In genomic region chr5:56012281-56012963, GRCh38 we compare ENCODE assay signal across 9 cellular contexts. TPM values are rescaled to one million over a fixed set of nuclear protein-coding genes. Genes with fewer than 3 reads are reported as not detected.
DNase-seq lines count a peak whose midpoint lies in the region; ATAC-seq and TF ChIP-seq lines count a peak whose summit lies in the region.
"Had no signal": no experiment of that assay in that cellular context is flagged by ENCODE, and none has a peak within 500 bp of the region (broad histone marks: within the 10 kb centered on the region; RNA-seq: fewer than 3 reads in every experiment).

No MANE protein-coding gene starts in this region.

- no peaks in the 10 kb centered on the region for H3K27me3 ChIP-seq in SK-N-SH (ENCODE audit: insufficient read depth)
- no peaks in the 10 kb centered on the region for H3K27me3 ChIP-seq in colonic mucosa
- no peaks in the 10 kb centered on the region for H3K27me3 ChIP-seq in H9 (ENCODE audit: insufficient read depth, low read length)

- H3K4me3 ChIP-seq in SK-N-SH (ENCODE audit: low read depth in 2 of 2, low read length in 1 of 2) (peak overlapping the region in 1 of 2 experiments; percentile 36; a peak in 1 of 4 replicates), colonic mucosa (no peak overlapping the region)

- H4K91ac ChIP-seq in H9 (ENCODE audit: insufficient read length, low read depth, low read length) = no peak overlapping the region

- H3K56ac ChIP-seq in H9 (ENCODE audit: insufficient read length, low read depth, low read length) = no peak overlapping the region

- H2AFZ ChIP-seq in SK-N-SH (ENCODE audit: low read depth) = no peak overlapping the region
- no peak overlapping the region for H2AFZ ChIP-seq in H9 (ENCODE audit: low read length)

- H3K9ac ChIP-seq in SK-N-SH (peak overlapping the region; percentile 46; the same call in 1 of the 2 replicates), colonic mucosa (ENCODE audit: low read depth in 2 of 2, low read length in 2 of 2) (no peak overlapping the region), H9 (ENCODE audit: extremely low read depth, insufficient read length, low read length) (no peak overlapping the region)

- H2BK15ac ChIP-seq in H9 (ENCODE audit: low read depth, low read length) = no peak overlapping the region

- peaks cover 17% of the 10 kb centered on the region for H3F3A ChIP-seq in SK-N-SH (replicated peaks; ENCODE audit: insufficient read depth)

- no peak overlapping the region for H3K4ac ChIP-seq in H9 (ENCODE audit: low read depth, low read length)

- POLR2A ChIA-PET in SK-N-SH (lab: Yijun Ruan, JAX) = no interaction called here

- H3K4me2 ChIP-seq in SK-N-SH = peak overlapping the region; percentile 65
- H3K4me2 ChIP-seq in H9 (ENCODE audit: insufficient read depth, insufficient read length, low read length) = no peak overlapping the region

- H3K23me2 ChIP-seq in H9 (ENCODE audit: insufficient read length, low read depth, low read length, poor library complexity, severe bottlenecking) = no peaks in the 10 kb centered on the region

- no peak overlapping the region for H3T11ph ChIP-seq in H9 (ENCODE audit: low read length)

- H4K5ac ChIP-seq in H9 (ENCODE audit: insufficient read length, low read depth, low read length) = no peak overlapping the region

- H4K20me1 ChIP-seq in SK-N-SH (ENCODE audit: insufficient read depth) (no peaks in the 10 kb centered on the region), H9 (ENCODE audit: control insufficient read depth, insufficient read depth, insufficient read length) (no peaks in the 10 kb centered on the region)

- H3K4me1 Mint-ChIP-seq in activated CD8-positive, alpha-beta memory T cell treated with anti-CD3 and anti-CD28 coated beads, Interleukin-2, amount 10 ng/mL, durations not matched to agents 7 days and 5 days = peaks cover 17% of the 10 kb centered on the region
- H3K4me1 Mint-ChIP-seq in H9 = peaks cover 4 to 7% of the 10 kb centered on the region in 2 experiments; a peak in 3 of 4 replicates
- H3K4me1 Mint-ChIP-seq: naive B cell had no signal

- H3K23ac ChIP-seq in H9 (ENCODE audit: insufficient read length, low read depth, low read length) = no peak overlapping the region

- peaks cover 6% of the 10 kb centered on the region for H3K9me3 Mint-ChIP-seq in activated CD8-positive, alpha-beta memory T cell treated with anti-CD3 and anti-CD28 coated beads, Interleukin-2, amount 10 ng/mL, durations not matched to agents 7 days and 5 days (ENCODE audit: low read depth)
- H3K9me3 Mint-ChIP-seq in H9 = peaks cover 13 to 19% of the 10 kb centered on the region in 2 experiments

- H3K4me3 Mint-ChIP-seq in activated CD8-positive, alpha-beta memory T cell treated with anti-CD3 and anti-CD28 coated beads, Interleukin-2, amount 10 ng/mL, durations not matched to agents 7 days and 5 days = no peak overlapping the region
- no peak overlapping the region for H3K4me3 Mint-ChIP-seq in H9
- H3K4me3 Mint-ChIP-seq: naive B cell had no signal

- H2AK5ac ChIP-seq in H9 (ENCODE audit: insufficient read length, low read length) = no peak overlapping the region

- no peak overlapping the region for H2BK5ac ChIP-seq in H9 (ENCODE audit: insufficient read length, low read length)

- H2BK120ac ChIP-seq in H9 (ENCODE audit: low read depth, low read length, poor library complexity, severe bottlenecking) = no peak overlapping the region

- H3K36me3 ChIP-seq in SK-N-SH (replicated peaks in 1 of 2; ENCODE audit: control insufficient read depth in 1 of 2, insufficient read depth in 2 of 2, low read length in 1 of 2) (no peaks in the 10 kb centered on the region), colonic mucosa (no peaks in the 10 kb centered on the region)

- no peak overlapping the region for H3K18ac ChIP-seq in H9 (ENCODE audit: insufficient read length, low read depth, low read length)

- H3K79me2 ChIP-seq in SK-N-SH (ENCODE audit: insufficient read depth) (no peaks in the 10 kb centered on the region), H9 (ENCODE audit: insufficient read depth, low read length) (no peaks in the 10 kb centered on the region)

- 78% methylated on average over 5 of the region's 5 CpGs for WGBS in SK-N-SH (ENCODE audit: low lambda C conversion rate)
- no CpG with 5 or more reads among the region's 5 CpGs for WGBS in H9 (ENCODE audit: extremely low coverage, insufficient read length, low lambda C conversion rate)

- H4K8ac ChIP-seq in H9 (replicated peaks; ENCODE audit: insufficient read length, low read depth, low read length) = no peak overlapping the region

- H2BK12ac ChIP-seq in H9 (ENCODE audit: insufficient read length, low read depth, low read length) = no peak overlapping the region

- H2BK20ac ChIP-seq in H9 (ENCODE audit: low read depth, low read length, poor library complexity, severe bottlenecking) = no peak overlapping the region

- peak overlapping the region; percentile 52 for H3K27ac Mint-ChIP-seq in activated CD8-positive, alpha-beta memory T cell treated with anti-CD3 and anti-CD28 coated beads, Interleukin-2, amount 10 ng/mL, durations not matched to agents 7 days and 5 days
- no peak overlapping the region for H3K27ac Mint-ChIP-seq in H9
- H3K27ac Mint-ChIP-seq: naive B cell had no signal

- peak in 1 of 2 experiments; percentile 53; a peak in 1 of 4 replicates for TF ChIP-seq EP300 in SK-N-SH (IDR thresholded peaks at IDR 0.05; ENCODE audit: borderline replicate concordance in 1 of 2, low read depth in 1 of 2, low read length in 1 of 2)

- CTCF ChIA-PET in activated CD8-positive, alpha-beta memory T cell treated with anti-CD3 and anti-CD28 coated beads, Interleukin-2, amount 10 ng/mL, durations not matched to agents 7 days and 5 days (lab: Charles Lee) = interaction anchor here (0.6 to 2.0 kb wide), 4 partner anchors 10 to 88 kb away, joined by 3 to 6 read pairs (median 4); partner anchors contain the start of gene IL6ST
- CTCF ChIA-PET in SK-N-SH (lab: Yijun Ruan, JAX) = interaction anchor here (0.8 to 1.2 kb wide), 2 partner anchors 16 to 189 kb away, joined by 3 read pairs; no protein-coding TSS in a partner anchor

- intact Hi-C loops in colonic mucosa (cut with DNase I) = no loop called here

- H3K36me3 Mint-ChIP-seq in activated CD8-positive, alpha-beta memory T cell treated with anti-CD3 and anti-CD28 coated beads, Interleukin-2, amount 10 ng/mL, durations not matched to agents 7 days and 5 days = peaks cover 7% of the 10 kb centered on the region
- peaks cover 4 to 7% (median 6%) of the 10 kb centered on the region in 3 experiments; a peak in 4 of 7 replicates for H3K36me3 Mint-ChIP-seq in H9 (ENCODE audit: insufficient read depth in 1 of 3, low read depth in 3 of 3)
- H3K36me3 Mint-ChIP-seq: naive B cell had no signal

- no peaks in the 10 kb centered on the region for H3K79me1 ChIP-seq in H9 (ENCODE audit: insufficient read depth, low read depth, low read length, poor library complexity, severe bottlenecking)

- peak; percentile 64 for DNase-seq in activated CD8-positive, alpha-beta memory T cell treated with anti-CD3 and anti-CD28 coated beads, Interleukin-2, amount 10 ng/mL, durations not matched to agents 7 days and 5 days
- DNase-seq in activated CD8-positive, alpha-beta memory T cell treated with anti-CD3 and anti-CD28 coated beads, Interleukin-2, amount 50 U/mL, for 48 hours = no peak
- DNase-seq in SK-N-SH (no peak), colonic mucosa (peak; percentile 32), H9 (no peak)
- DNase-seq in stimulated activated CD4-positive, alpha-beta T cell treated with anti-CD3 and anti-CD28 coated beads, Interleukin-4, amount 100 ng/mL, for 24 hours = peak; percentile 21
- DNase-seq: naive B cell had no signal

- ATAC-seq in activated CD8-positive, alpha-beta memory T cell treated with anti-CD3 and anti-CD28 coated beads, Interleukin-2, amount 10 ng/mL, durations not matched to agents 7 days and 5 days = peak; percentile 86
- ATAC-seq in HG02588 (IDR thresholded peaks at IDR 0.05; ENCODE audit: unreplicated experiment) (no peak), GM19328 (IDR thresholded peaks at IDR 0.05; ENCODE audit: unreplicated experiment) (no peak)

- no peak for TF ChIP-seq RAD21 in SK-N-SH (IDR thresholded peaks at IDR 0.05; ENCODE audit: low read length)

- H3K14ac ChIP-seq in H9 (ENCODE audit: insufficient read depth, low read length) = no peak overlapping the region

- H3K27ac ChIP-seq in SK-N-SH (ENCODE audit: low read depth in 2 of 2, low read length in 1 of 2) (peak overlapping the region; percentile 0 to 92; a peak in 3 of 4 replicates), colonic mucosa (peak overlapping the region; percentile 28), H9 (ENCODE audit: insufficient read length, low read depth, low read length) (no peak overlapping the region)

- H3K9me2 ChIP-seq in SK-N-SH = no peaks in the 10 kb centered on the region

- H3K9me3 ChIP-seq in SK-N-SH = no peaks in the 10 kb centered on the region
- no peaks in the 10 kb centered on the region for H3K9me3 ChIP-seq in colonic mucosa
- no peaks in the 10 kb centered on the region for H3K9me3 ChIP-seq in H9 (ENCODE audit: control insufficient read depth, low read depth, low read length)

- TF ChIP-seq CTCF in SK-N-SH (IDR thresholded peaks at IDR 0.05) (no peak), colonic mucosa (IDR thresholded peaks at IDR 0.05) (no peak), H9 (conservative IDR thresholded peaks at IDR 0.05) (no peak)

- H3K27me3 Mint-ChIP-seq in activated CD8-positive, alpha-beta memory T cell treated with anti-CD3 and anti-CD28 coated beads, Interleukin-2, amount 10 ng/mL, durations not matched to agents 7 days and 5 days = peaks cover 7% of the 10 kb centered on the region
- H3K27me3 Mint-ChIP-seq in H9 (ENCODE audit: low read depth) = no peaks in the 10 kb centered on the region
- H3K27me3 Mint-ChIP-seq: naive B cell had no signal

- peaks cover 3 to 5% of the 10 kb centered on the region in 2 experiments; a peak in 2 of 4 replicates for H3K4me1 ChIP-seq in SK-N-SH (ENCODE audit: control insufficient read depth in 1 of 2, insufficient read depth in 2 of 2, low read depth in 1 of 2, low read length in 1 of 2)
- H3K4me1 ChIP-seq in colonic mucosa = no peaks in the 10 kb centered on the region
- no peaks in the 10 kb centered on the region for H3K4me1 ChIP-seq in H9 (ENCODE audit: insufficient read depth, low read length)

RNA-seq across cellular contexts. Expression of gene IL6ST, which starts 17.7 kb away (rescaled TPM):
- 10 to 100 TPM; 17.9 to 24.7 TPM for total RNA-seq in activated CD8-positive, alpha-beta memory T cell treated with anti-CD3 and anti-CD28 coated beads, Interleukin-2, amount 10 ng/mL, durations not matched to agents 7 days and 5 days
- 16.0 and 21.1 TPM in 2 replicates for polyA plus RNA-seq in SK-N-SH (2012; rRNA removed)
- polyA plus RNA-seq in SK-N-SH (2012; cell fraction: cytosol; rRNA removed) = 30.1 and 34.6 TPM in 2 replicates
- polyA plus RNA-seq in SK-N-SH (2012; cell fraction: nucleus; rRNA removed) = 6.7 and 17.2 TPM in 2 replicates
- total RNA-seq in colonic mucosa = 100 to 1,000 TPM in 1 of 2 donors, 10 to 100 TPM in 1; 69.9 to 118 TPM
- total RNA-seq in H9 (2021) = 10.3 and 11.1 TPM in 2 replicates

Comparison
In these comparisons a context has a peak if more than half of its experiments do, and no peak if none do; other contexts are left out.
1. DNase-seq: peak in activated CD8-positive, alpha-beta memory T cell treated with anti-CD3 and anti-CD28 coated beads, Interleukin-2, amount 10 ng/mL, durations not matched to agents 7 days and 5 days (single experiment), colonic mucosa (single experiment) and stimulated activated CD4-positive, alpha-beta T cell treated with anti-CD3 and anti-CD28 coated beads, Interleukin-4, amount 100 ng/mL, for 24 hours (single experiment); none in activated CD8-positive, alpha-beta memory T cell treated with anti-CD3 and anti-CD28 coated beads, Interleukin-2, amount 50 U/mL, for 48 hours (single experiment), SK-N-SH (single experiment) and H9 (single experiment).